ENCODE assay signal across 1 cellular context in genomic region chr10:87844837-87845623, GRCh38.
TF ChIP-seq lines count a peak whose summit lies in the region.

No MANE protein-coding gene starts in this region.

TF ChIP-seq in K562, 482 proteins besides CTCF, POLR2A, EP300 and RAD21 (continued from another document):
- TF ChIP-seq FOXA3 (CRISPR knock-in tag; conservative IDR thresholded peaks at IDR 0.05 in 1 of 2, IDR thresholded peaks at IDR 0.05 in 1 of 2) (peak in 1 of 2 experiments; percentile 53; a peak in 1 of 4 replicates), CREB3L1 (IDR thresholded peaks at IDR 0.05; ENCODE audit: borderline replicate concordance, low read depth) (no peak), YY1 (IDR thresholded peaks at IDR 0.05; ENCODE audit: borderline replicate concordance in 1 of 3, control insufficient read depth in 1 of 3, extremely low read depth in 1 of 3, insufficient read depth in 3 of 3, insufficient read length in 1 of 3, insufficient replicate concordance in 2 of 3, low read depth in 1 of 3, low read length in 2 of 3) (no peak), FOSL1 (tag; conservative IDR thresholded peaks at IDR 0.05) (peak; percentile 79), GTF3C2 (IDR thresholded peaks at IDR 0.05; ENCODE audit: borderline replicate concordance, extremely low read depth, insufficient read length) (no peak), ZNF3 (CRISPR knock-in tag; IDR thresholded peaks at IDR 0.05) (no peak)
